In the genomic region with DNA sequence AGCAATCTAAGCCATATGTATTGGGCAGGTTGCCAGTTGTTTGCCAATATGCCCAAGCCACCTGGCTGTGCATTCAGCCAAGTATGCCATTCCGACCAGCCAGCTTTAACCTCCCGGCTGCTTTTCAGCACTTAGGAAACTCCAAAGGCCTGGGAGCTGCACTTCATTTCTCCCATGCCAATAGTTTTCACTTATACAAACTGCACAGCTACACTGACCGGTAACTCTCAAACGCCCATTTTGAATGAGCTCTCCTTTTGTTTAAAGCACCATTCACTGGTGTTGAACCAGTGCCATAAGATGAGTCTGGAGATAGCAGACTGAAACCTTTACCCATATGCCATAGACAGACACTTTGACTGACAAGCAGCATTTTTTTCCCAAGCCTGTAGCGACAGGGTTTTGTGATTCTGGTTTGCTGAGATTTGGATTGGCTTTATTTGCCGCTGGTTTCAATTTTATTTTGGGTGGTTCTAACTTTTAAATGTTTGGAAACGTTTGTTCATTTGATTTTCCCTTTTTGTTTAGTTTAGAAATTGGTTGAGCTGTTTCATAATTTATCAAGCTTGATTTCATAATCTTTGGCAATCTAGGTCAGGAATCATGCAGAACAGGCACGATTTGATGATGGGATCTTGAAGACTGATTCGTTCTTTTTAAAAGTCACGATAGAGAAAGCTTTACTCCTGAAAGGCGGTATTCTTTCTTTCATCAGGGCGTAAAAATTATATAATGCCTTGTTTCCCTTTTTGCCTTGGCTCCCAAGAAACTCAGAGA, we compare ENCODE assay signal across 11 cellular contexts.
DNase-seq lines count a peak whose midpoint lies in the region; ATAC-seq, FAIRE-seq and TF ChIP-seq lines count a peak whose summit lies in the region.
"Had no signal": no experiment of that assay in that cellular context is flagged by ENCODE, and none has a peak within 500 bp of the region (broad histone marks: within the 10 kb centered on the region; RNA-seq: fewer than 3 reads in every experiment).

No MANE protein-coding gene starts in this region.

- H3K4me1 Mint-ChIP-seq in mesothelial cell of epicardium (peaks cover 40% of the 10 kb centered on the region), neural progenitor cell (peaks cover 13% of the 10 kb centered on the region), H9 (peaks cover 3 to 9% of the 10 kb centered on the region in 2 experiments)

- H3K79me2 ChIP-seq in neural progenitor cell (ENCODE audit: low read depth) (no peaks in the 10 kb centered on the region), H9 (ENCODE audit: insufficient read depth, low read length) (no peaks in the 10 kb centered on the region)

- H3K9me3 Mint-ChIP-seq in mesothelial cell of epicardium, result no peaks in the 10 kb centered on the region
- no peaks in the 10 kb centered on the region for H3K9me3 Mint-ChIP-seq in neural progenitor cell
- H3K9me3 Mint-ChIP-seq in H9, result no peaks in the 10 kb centered on the region
- H3K9me3 Mint-ChIP-seq: activated T-cell treated with anti-CD3 and anti-CD28 coated beads, Interleukin-2, amount 50 U/mL, for 72 hours; effector memory CD8-positive, alpha-beta T cell had no signal

- H3T11ph ChIP-seq in H9 (ENCODE audit: low read length), result no peak overlapping the region

- H2AFZ ChIP-seq in neural progenitor cell (replicated peaks) (no peak overlapping the region), H9 (ENCODE audit: low read length) (no peak overlapping the region)

- H3K4me1 ChIP-seq in neural progenitor cell (peaks cover 4% of the 10 kb centered on the region), H9 (ENCODE audit: insufficient read depth, low read length) (no peaks in the 10 kb centered on the region)

- H2BK20ac ChIP-seq in H9 (ENCODE audit: low read depth, low read length, poor library complexity, severe bottlenecking), result no peak overlapping the region

- H3K79me1 ChIP-seq in H9 (ENCODE audit: insufficient read depth, low read depth, low read length, poor library complexity, severe bottlenecking), result no peaks in the 10 kb centered on the region

- DNase-seq in COLO668 (lab: John Stamatoyannopoulos, UW; ENCODE audit: unreplicated experiment) (peak; percentile 77), NCI-H2081 treated with DMSO at 0.1 percent for 48 hours (lab: John Stamatoyannopoulos, UW) (peak; percentile 51), bronchial epithelial cell (ENCODE audit: low read depth) (peak; percentile 39), mesothelial cell of epicardium (ENCODE audit: low spot score in 2 of 2, unreplicated experiment in 2 of 2) (no peak), neural progenitor cell (ENCODE audit: low spot score) (no peak), H9 (no peak)
- DNase-seq in activated CD4-positive, alpha-beta T cell treated with anti-CD3 and anti-CD28 coated beads, Interleukin-2, amount 50 U/mL, for 48 hours, result no peak
- DNase-seq: activated T-cell treated with anti-CD3 and anti-CD28 coated beads, Interleukin-2, amount 50 U/mL, for 72 hours; effector memory CD8-positive, alpha-beta T cell had no signal

- no peak overlapping the region for H4K8ac ChIP-seq in H9 (replicated peaks; ENCODE audit: insufficient read length, low read depth, low read length)

- H3K4me2 ChIP-seq in neural progenitor cell (no peak overlapping the region), H9 (ENCODE audit: insufficient read depth, insufficient read length, low read length) (no peak overlapping the region)

- no CpG with 5 or more reads among the region's 12 CpGs for WGBS in H9 (ENCODE audit: extremely low coverage, insufficient read length, low lambda C conversion rate)

- no peak for TF ChIP-seq CTCF in bronchial epithelial cell (IDR thresholded peaks at IDR 0.05; ENCODE audit: insufficient read depth, low read length, severe bottlenecking)
- no peak for TF ChIP-seq CTCF in mesothelial cell of epicardium (IDR thresholded peaks at IDR 0.05; ENCODE audit: unreplicated experiment)
- TF ChIP-seq CTCF in neural progenitor cell (IDR thresholded peaks at IDR 0.05), result no peak
- TF ChIP-seq CTCF in H9 (conservative IDR thresholded peaks at IDR 0.05), result no peak

- H3K27ac Mint-ChIP-seq in mesothelial cell of epicardium (peak overlapping the region; percentile 43), neural progenitor cell (no peak overlapping the region), H9 (no peak overlapping the region)
- H3K27ac Mint-ChIP-seq: activated T-cell treated with anti-CD3 and anti-CD28 coated beads, Interleukin-2, amount 50 U/mL, for 72 hours; effector memory CD8-positive, alpha-beta T cell had no signal

- no peak overlapping the region for H3K56ac ChIP-seq in H9 (ENCODE audit: insufficient read length, low read depth, low read length)

- no peak overlapping the region for H2BK120ac ChIP-seq in H9 (ENCODE audit: low read depth, low read length, poor library complexity, severe bottlenecking)

- no peak for ATAC-seq in HG02852 (IDR thresholded peaks at IDR 0.05; ENCODE audit: unreplicated experiment)
- ATAC-seq: activated T-cell treated with anti-CD3 and anti-CD28 coated beads, Interleukin-2, amount 50 U/mL, for 72 hours; effector memory CD8-positive, alpha-beta T cell had no signal

- H2AK5ac ChIP-seq in H9 (ENCODE audit: insufficient read length, low read length), result no peak overlapping the region

- H3K27ac ChIP-seq in neural progenitor cell, result no peak overlapping the region
- no peak overlapping the region for H3K27ac ChIP-seq in H9 (ENCODE audit: insufficient read length, low read depth, low read length)

- H4K20me1 ChIP-seq in neural progenitor cell (ENCODE audit: low read depth) (no peaks in the 10 kb centered on the region), H9 (ENCODE audit: control insufficient read depth, insufficient read depth, insufficient read length) (no peaks in the 10 kb centered on the region)

- no peak overlapping the region for H2BK15ac ChIP-seq in H9 (ENCODE audit: low read depth, low read length)

- H2BK5ac ChIP-seq in H9 (ENCODE audit: insufficient read length, low read length), result no peak overlapping the region

- H3K27me3 ChIP-seq in bronchial epithelial cell (ENCODE audit: control insufficient read depth, insufficient read depth, low read length), result no peaks in the 10 kb centered on the region
- H3K27me3 ChIP-seq in neural progenitor cell, result no peaks in the 10 kb centered on the region
- no peaks in the 10 kb centered on the region; the same call in 1 of the 2 replicates for H3K27me3 ChIP-seq in H9 (ENCODE audit: insufficient read depth, low read length)

- H4K91ac ChIP-seq in H9 (ENCODE audit: insufficient read length, low read depth, low read length), result no peak overlapping the region

- H3K4ac ChIP-seq in H9 (ENCODE audit: low read depth, low read length), result no peak overlapping the region

- FAIRE-seq in bronchial epithelial cell (lab: Jason Lieb, UNC), result no peak
- FAIRE-seq: GM18507 had no signal

- no peaks in the 10 kb centered on the region for H3K36me3 Mint-ChIP-seq in mesothelial cell of epicardium
- no peaks in the 10 kb centered on the region for H3K36me3 Mint-ChIP-seq in neural progenitor cell
- H3K36me3 Mint-ChIP-seq in H9 (ENCODE audit: insufficient read depth in 1 of 3, low read depth in 3 of 3), result no peaks in the 10 kb centered on the region

- H3K4me3 Mint-ChIP-seq in mesothelial cell of epicardium, result no peak overlapping the region
- no peak overlapping the region for H3K4me3 Mint-ChIP-seq in neural progenitor cell
- H3K4me3 Mint-ChIP-seq in H9, result no peak overlapping the region
- H3K4me3 Mint-ChIP-seq: activated T-cell treated with anti-CD3 and anti-CD28 coated beads, Interleukin-2, amount 50 U/mL, for 72 hours; effector memory CD8-positive, alpha-beta T cell had no signal

- H3K36me3 ChIP-seq in bronchial epithelial cell (ENCODE audit: control insufficient read depth, insufficient read depth, low read length) (no peaks in the 10 kb centered on the region), neural progenitor cell (no peaks in the 10 kb centered on the region)

- H3K27me3 Mint-ChIP-seq in mesothelial cell of epicardium (ENCODE audit: low read depth) (no peaks in the 10 kb centered on the region), neural progenitor cell (ENCODE audit: insufficient read depth, low read depth) (no peaks in the 10 kb centered on the region), H9 (ENCODE audit: low read depth) (no peaks in the 10 kb centered on the region)
- H3K27me3 Mint-ChIP-seq: effector memory CD8-positive, alpha-beta T cell had no signal

- no peak overlapping the region for H3K23ac ChIP-seq in H9 (ENCODE audit: insufficient read length, low read depth, low read length)

- H3K9me3 ChIP-seq in neural progenitor cell (ENCODE audit: low read depth) (no peaks in the 10 kb centered on the region), H9 (ENCODE audit: control insufficient read depth, low read depth, low read length) (no peaks in the 10 kb centered on the region)

- H4K5ac ChIP-seq in H9 (ENCODE audit: insufficient read length, low read depth, low read length), result no peak overlapping the region

- no peak overlapping the region for H2BK12ac ChIP-seq in H9 (ENCODE audit: insufficient read length, low read depth, low read length)

- no peak overlapping the region for H3K18ac ChIP-seq in H9 (ENCODE audit: insufficient read length, low read depth, low read length)

- no peak overlapping the region for H3K14ac ChIP-seq in H9 (ENCODE audit: insufficient read depth, low read length)

- H3K9ac ChIP-seq in neural progenitor cell (no peak overlapping the region), H9 (ENCODE audit: extremely low read depth, insufficient read length, low read length) (no peak overlapping the region)

- H3K4me3 ChIP-seq in bronchial epithelial cell (ENCODE audit: low read depth, low read length) (no peak overlapping the region), neural progenitor cell (no peak overlapping the region)

- no peaks in the 10 kb centered on the region for H3F3A ChIP-seq in neural progenitor cell (ENCODE audit: low read depth)

- no peaks in the 10 kb centered on the region for H3K23me2 ChIP-seq in H9 (ENCODE audit: insufficient read length, low read depth, low read length, poor library complexity, severe bottlenecking)

Comparison
In these comparisons a context has a peak if more than half of its experiments do, and no peak if none do; other contexts are left out.
1. DNase-seq: peak in COLO668 (single experiment), NCI-H2081 treated with DMSO at 0.1 percent for 48 hours (single experiment) and bronchial epithelial cell (single experiment); none in mesothelial cell of epicardium (0 of 2), activated CD4-positive, alpha-beta T cell treated with anti-CD3 and anti-CD28 coated beads, Interleukin-2, amount 50 U/mL, for 48 hours (0 of 2), neural progenitor cell (single experiment) and H9 (single experiment).